Comparison of ENCODE assay signal across 8 cellular contexts in the genomic region with DNA sequence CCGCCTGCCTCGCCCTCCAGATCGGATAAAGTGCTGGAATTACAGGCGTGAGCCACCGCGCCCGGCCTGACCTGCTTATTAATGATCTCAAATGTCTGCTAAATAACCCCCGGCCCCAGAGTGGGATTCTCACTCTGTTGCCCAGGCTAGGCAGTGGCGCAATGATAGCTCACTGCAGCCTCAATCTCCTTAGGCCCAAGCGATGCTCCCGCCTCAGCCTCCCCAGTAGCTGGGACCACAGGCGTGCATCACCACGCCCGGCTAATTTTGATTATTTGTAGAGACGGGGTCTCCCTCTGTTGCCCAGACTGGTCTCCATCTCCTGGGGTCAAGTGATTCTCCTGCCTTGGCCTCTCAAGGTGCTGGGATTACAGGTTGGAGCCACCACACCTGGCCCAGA. TPM values are rescaled to one million over a fixed set of nuclear protein-coding genes. Genes with fewer than 3 reads are reported as not detected.
A peak's percentile ranks its signal among the peaks of the same experiment; 100 is the strongest.
DNase-seq lines count a peak whose midpoint lies in the region; ATAC-seq and TF ChIP-seq lines count a peak whose summit lies in the region.

No MANE protein-coding gene starts in this region.

- H3K4me3 Mint-ChIP-seq in naive thymus-derived CD4-positive, alpha-beta T cell, result peak overlapping the region; percentile 86 to 96 (median 90)

- peaks cover 0 to 2% (median 0%) of the 10 kb centered on the region in 5 donors for H3K36me3 Mint-ChIP-seq in naive thymus-derived CD4-positive, alpha-beta T cell

- POLR2A ChIA-PET in HCT116 (lab: Charles Lee), result interaction anchor here (0.7 to 1.9 kb wide), 4 partner anchors 25 to 34 kb away, joined by 3 to 20 read pairs (median 4); a partner anchor contains a TSS
- POLR2A ChIA-PET in naive thymus-derived CD4-positive, alpha-beta T cell (lab: Charles Lee), result interaction anchor here (0.6 to 7.7 kb wide), 6 partner anchors 22 to 377 kb away, joined by 3 to 366 read pairs (median 3); a partner anchor contains a TSS

- peaks cover 13% of the 10 kb centered on the region; the same call in 1 of the 2 replicates for H4K20me1 ChIP-seq in HCT116 (ENCODE audit: insufficient read depth)

- peaks cover 4 to 22% (median 9%) of the 10 kb centered on the region in 5 donors for H3K27me3 Mint-ChIP-seq in naive thymus-derived CD4-positive, alpha-beta T cell

- ATAC-seq in HCT116 (no peak), HG03432 (IDR thresholded peaks at IDR 0.05; ENCODE audit: unreplicated experiment) (no peak)
- ATAC-seq in naive thymus-derived CD4-positive, alpha-beta T cell, result no peak

- no peak overlapping the region for H2AFZ ChIP-seq in HCT116 (ENCODE audit: low read depth, low read length, poor library complexity, severe bottlenecking)

- no peak for TF ChIP-seq RAD21 in HCT116 (IDR thresholded peaks at IDR 0.05; ENCODE audit: low read depth)

- peaks cover 0 to 3% (median 0%) of the 10 kb centered on the region in 11 donors for H3K9me3 Mint-ChIP-seq in naive thymus-derived CD4-positive, alpha-beta T cell

- BruUV-seq in HCT116 (replicated peaks; lab: Mats Ljungman, UMichigan), result no TSS peak

- peaks cover 0 to 16% of the 10 kb centered on the region in 2 experiments; a peak in 1 of 4 replicates for H3K36me3 ChIP-seq in HCT116 (ENCODE audit: control insufficient read depth in 1 of 2, insufficient read depth in 2 of 2, low read length in 2 of 2)
- H3K36me3 ChIP-seq in naive thymus-derived CD4-positive, alpha-beta T cell (ENCODE audit: control insufficient read depth in 2 of 3, insufficient read depth in 3 of 3, low read length in 3 of 3), result no peaks in the 10 kb centered on the region

- H3K79me2 ChIP-seq in HCT116 (ENCODE audit: insufficient read depth, low read length), result peaks cover 56% of the 10 kb centered on the region

- H3K9me3 ChIP-seq in HCT116 (ENCODE audit: control insufficient read depth in 1 of 2, insufficient read depth in 1 of 2, low read depth in 1 of 2, low read length in 2 of 2), result no peaks in the 10 kb centered on the region
- H3K9me3 ChIP-seq in naive thymus-derived CD4-positive, alpha-beta T cell (ENCODE audit: control insufficient read depth in 2 of 3, low read length in 3 of 3), result no peaks in the 10 kb centered on the region

- DNase-seq in HCT116 (ENCODE audit: low read depth, low spot score) (no peak), GOT3 (lab: John Stamatoyannopoulos, UW) (no peak), NOMO-1 treated with DMSO at 0.1 percent for 48 hours (lab: John Stamatoyannopoulos, UW; ENCODE audit: unreplicated experiment) (no peak), islet precursor cell (no peak)
- DNase-seq in naive thymus-derived CD4-positive, alpha-beta T cell, result no peak

- H3K9me2 ChIP-seq in HCT116 (ENCODE audit: insufficient read depth), result no peaks in the 10 kb centered on the region

- H3K4me3 ChIP-seq in HCT116 (replicated peaks in 1 of 2; ENCODE audit: low read depth in 1 of 2, low read length in 2 of 2), result peak overlapping the region; percentile 87 to 89
- peak overlapping the region; percentile 57 for H3K4me3 ChIP-seq in naive thymus-derived CD4-positive, alpha-beta T cell (ENCODE audit: low read length)

- CTCF ChIA-PET in HCT116 (lab: Charles Lee), result interaction anchor here (0.6 to 2.3 kb wide), 9 partner anchors 15 to 564 kb away, joined by 3 to 15 read pairs (median 4); a partner anchor contains a TSS
- CTCF ChIA-PET in naive thymus-derived CD4-positive, alpha-beta T cell (lab: Charles Lee), result interaction anchor here (1.0 to 1.3 kb wide), 2 partner anchors 25 to 28 kb away, joined by 3 to 4 read pairs; a partner anchor contains a TSS

- peaks cover 16 to 47% (median 25%) of the 10 kb centered on the region in 7 donors for H3K4me1 Mint-ChIP-seq in naive thymus-derived CD4-positive, alpha-beta T cell

- peak overlapping the region; percentile 98 for H3K4me2 ChIP-seq in HCT116 (ENCODE audit: low read length)

- peak overlapping the region; percentile 99 for H3K9ac ChIP-seq in HCT116 (ENCODE audit: low read length)

- RAD21 ChIA-PET in HCT116 (lab: Charles Lee; ENCODE audit: low non-redundant PET in 1 of 2, low total read pairs in 2 of 2, uncharacterized antibody in 2 of 2, unreplicated experiment in 2 of 2), result interaction anchor here in 1 of 2 experiments (1.6 kb wide), 1 partner anchor 25 kb away, joined by 5 read pairs; no protein-coding TSS in a partner anchor

- no peak for TF ChIP-seq POLR2A in HCT116 (IDR thresholded peaks at IDR 0.05; ENCODE audit: borderline replicate concordance, extremely low read depth, insufficient read depth, insufficient read length)

- peaks cover 52 to 70% of the 10 kb centered on the region in 2 experiments for H3K4me1 ChIP-seq in HCT116 (ENCODE audit: control insufficient read depth in 1 of 2, insufficient read depth in 2 of 2, low read length in 2 of 2)
- H3K4me1 ChIP-seq in naive thymus-derived CD4-positive, alpha-beta T cell (ENCODE audit: control insufficient read depth in 2 of 2, insufficient read depth in 2 of 2, low read length in 2 of 2), result peaks cover 29 to 33% of the 10 kb centered on the region in 2 donors

- H3K27me3 ChIP-seq in HCT116 (ENCODE audit: insufficient read depth, low read length), result no peaks in the 10 kb centered on the region
- no peaks in the 10 kb centered on the region for H3K27me3 ChIP-seq in naive thymus-derived CD4-positive, alpha-beta T cell (ENCODE audit: control insufficient read depth in 2 of 2, insufficient read depth in 2 of 2, low read length in 2 of 2)

- intact Hi-C loops in HCT116 (cut with micrococcal nuclease), result loop anchor here (5.0 to 10.0 kb wide), 3 partner anchors 139 to 446 kb away; a partner anchor contains a TSS
- intact Hi-C loops in naive thymus-derived CD4-positive, alpha-beta T cell (cut with micrococcal nuclease), result loop anchor here (1.0 to 10.0 kb wide), 16 partner anchors 28 to 576 kb away; a partner anchor contains a TSS

- H3K27ac ChIP-seq in 22Rv1, result peak overlapping the region; percentile 99
- peak overlapping the region; percentile 100 for H3K27ac ChIP-seq in HCT116 (ENCODE audit: low read depth, low read length)
- H3K27ac ChIP-seq in angular gyrus (ENCODE audit: low read depth, low read length), result peak overlapping the region; percentile 91
- H3K27ac ChIP-seq in naive thymus-derived CD4-positive, alpha-beta T cell (ENCODE audit: low read depth, low read length), result peak overlapping the region; percentile 82

- H3K27ac Mint-ChIP-seq in naive thymus-derived CD4-positive, alpha-beta T cell, result peak overlapping the region; percentile 41 to 96 (median 92)

- no peak for TF ChIP-seq CTCF in 22Rv1 (IDR thresholded peaks at IDR 0.05)
- no peak for TF ChIP-seq CTCF in HCT116 (IDR thresholded peaks at IDR 0.05 in 2 of 3, conservative IDR thresholded peaks at IDR 0.05 in 1 of 3; ENCODE audit: borderline replicate concordance in 1 of 3, insufficient read depth in 1 of 3, low read depth in 2 of 3, low read length in 2 of 3)

TF ChIP-seq in HCT116, 20 proteins besides CTCF, POLR2A, EP300 and RAD21 (continues in another document):
- TF ChIP-seq SIN3A (IDR thresholded peaks at IDR 0.05; ENCODE audit: low read depth) (no peak), EZH2phosphoT487 (IDR thresholded peaks at IDR 0.05; ENCODE audit: borderline replicate concordance) (no peak), SRF (IDR thresholded peaks at IDR 0.05; ENCODE audit: low read depth) (no peak), SP1 (IDR thresholded peaks at IDR 0.05; ENCODE audit: low read depth) (no peak), FOSL1 (IDR thresholded peaks at IDR 0.05; ENCODE audit: low read depth) (no peak), EZH2 (IDR thresholded peaks at IDR 0.05) (no peak), ELF1 (IDR thresholded peaks at IDR 0.05; ENCODE audit: borderline replicate concordance, low read depth) (no peak), YY1 (IDR thresholded peaks at IDR 0.05; ENCODE audit: extremely low read depth, insufficient replicate concordance, low read depth, low read length) (no peak), CBX3 (IDR thresholded peaks at IDR 0.05; ENCODE audit: low read depth) (no peak), POLR2AphosphoS5 (IDR thresholded peaks at IDR 0.05; ENCODE audit: low read depth, low read length) (no peak), ZNF274 (IDR thresholded peaks at IDR 0.05; ENCODE audit: low read depth, low read length) (no peak), ZFX (IDR thresholded peaks at IDR 0.05) (no peak), EGR1 (IDR thresholded peaks at IDR 0.05; ENCODE audit: low read depth) (no peak), TCF7L2 (IDR thresholded peaks at IDR 0.05; ENCODE audit: borderline replicate concordance, extremely low read depth, insufficient read depth, insufficient read length) (no peak), JUND (IDR thresholded peaks at IDR 0.05) (no peak)
- TF ChIP-seq, protein P1, sequence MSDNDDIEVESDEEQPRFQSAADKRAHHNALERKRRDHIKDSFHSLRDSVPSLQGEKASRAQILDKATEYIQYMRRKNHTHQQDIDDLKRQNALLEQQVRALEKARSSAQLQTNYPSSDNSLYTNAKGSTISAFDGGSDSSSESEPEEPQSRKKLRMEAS (IDR thresholded peaks at IDR 0.05), result no peak
- TF ChIP-seq, protein P2, sequence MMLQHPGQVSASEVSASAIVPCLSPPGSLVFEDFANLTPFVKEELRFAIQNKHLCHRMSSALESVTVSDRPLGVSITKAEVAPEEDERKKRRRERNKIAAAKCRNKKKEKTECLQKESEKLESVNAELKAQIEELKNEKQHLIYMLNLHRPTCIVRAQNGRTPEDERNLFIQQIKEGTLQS (IDR thresholded peaks at IDR 0.05), result no peak

RNA-seq across cellular contexts. Expression of a gene that starts 0.6 kb away (rescaled TPM):
- total RNA-seq in HCT116 (2021; ENCODE audit: unreplicated experiment), result 428 TPM
- polyA plus RNA-seq in HCT116 (2012), result 468 and 508 TPM in 2 replicates
- 100 to 1,000 TPM in 3 of 5 experiments, 10 to 100 TPM in 2; 90.6 to 178 (median 102) TPM for total RNA-seq in naive thymus-derived CD4-positive, alpha-beta T cell
- 100 to 1,000 TPM; 209 to 302 TPM for polyA plus RNA-seq in naive thymus-derived CD4-positive, alpha-beta T cell

RNA-seq across cellular contexts. Expression of a gene that starts 3.1 kb away (rescaled TPM):
- 23.8 TPM for total RNA-seq in HCT116 (2021; ENCODE audit: unreplicated experiment)
- polyA plus RNA-seq in HCT116 (2012), result 11.1 and 11.8 TPM in 2 replicates
- under 1 TPM in 2 of 5 experiments, not detected in 3; 0.15 to 0.27 TPM for total RNA-seq in naive thymus-derived CD4-positive, alpha-beta T cell
- not detected for polyA plus RNA-seq in naive thymus-derived CD4-positive, alpha-beta T cell

RNA-seq across cellular contexts. Expression of a gene that starts 7.5 kb away (rescaled TPM):
- 146 TPM for total RNA-seq in HCT116 (2021; ENCODE audit: unreplicated experiment)
- 63.2 and 79.4 TPM in 2 replicates for polyA plus RNA-seq in HCT116 (2012)
- 100 to 1,000 TPM in 2 of 5 experiments, 10 to 100 TPM in 3; 22.6 to 310 (median 78.1) TPM for total RNA-seq in naive thymus-derived CD4-positive, alpha-beta T cell
- polyA plus RNA-seq in naive thymus-derived CD4-positive, alpha-beta T cell, result 1 to 10 TPM; 1.4 to 3.6 TPM

RNA-seq across cellular contexts. Expression of a gene that starts 28.2 kb away (rescaled TPM):
- total RNA-seq in HCT116 (2021; ENCODE audit: unreplicated experiment), result 276 TPM
- polyA plus RNA-seq in HCT116 (2012), result 398 and 405 TPM in 2 replicates
- 100 to 1,000 TPM; 237 to 629 (median 524) TPM for total RNA-seq in naive thymus-derived CD4-positive, alpha-beta T cell
- polyA plus RNA-seq in naive thymus-derived CD4-positive, alpha-beta T cell, result 100 to 1,000 TPM; 233 to 247 TPM

RNA-seq across cellular contexts. Expression of a gene that starts 34.4 kb away (rescaled TPM):
- 77.1 TPM for total RNA-seq in HCT116 (2021; ENCODE audit: unreplicated experiment)
- polyA plus RNA-seq in HCT116 (2012), result 87.0 and 88.0 TPM in 2 replicates
- total RNA-seq in naive thymus-derived CD4-positive, alpha-beta T cell, result 10 to 100 TPM; 31.7 to 57.3 (median 47.7) TPM
- 10 to 100 TPM; 75.0 to 78.8 TPM for polyA plus RNA-seq in naive thymus-derived CD4-positive, alpha-beta T cell

Comparison
In these comparisons a context has a peak if more than half of its experiments do, and no peak if none do; other contexts are left out.
1. RNA of a gene that starts 3.1 kb away (total RNA-seq): 23.8 TPM in HCT116 (single experiment); 0.15 to 0.27 TPM in naive thymus-derived CD4-positive, alpha-beta T cell; every median in the first group is over 10 times any median in the second.
2. Peak in every context shown above with its lines, with median percentiles within 50 percentile points of each other: H3K27ac ChIP-seq.